8 cellular contexts compared by ENCODE assay signal in genomic region chr11:14418801-14419417, GRCh38. TPM values are rescaled to one million over a fixed set of nuclear protein-coding genes. Genes with fewer than 3 reads are reported as not detected.
DNase-seq lines count a peak whose midpoint lies in the region; ATAC-seq, FAIRE-seq and TF ChIP-seq lines count a peak whose summit lies in the region.

No MANE protein-coding gene starts in this region.

- DNase-seq in DMS 273 (lab: John Stamatoyannopoulos, UW; ENCODE audit: unreplicated experiment), result peak; percentile 54
- DNase-seq in HT-29 (ENCODE audit: low spot score), result peak; percentile 69
- no peak for DNase-seq in left colon
- no peak for DNase-seq in suprapubic skin (ENCODE audit: low spot score in 2 of 2)
- DNase-seq in SKM-1 (lab: John Stamatoyannopoulos, UW; ENCODE audit: unreplicated experiment), result no peak
- DNase-seq in GM12891 (ENCODE audit: insufficient read length, low spot score), result no peak
- DNase-seq in stimulated activated CD4-positive, alpha-beta T cell treated with anti-CD3 and anti-CD28 coated beads, Interleukin-15, amount 100 ng/mL, for 24 hours, result no peak

- H3K4me3 ChIP-seq in SU-DHL-6 (ENCODE audit: insufficient read depth, low read length, poor library complexity, severe bottlenecking) (no peak overlapping the region), suprapubic skin (no peak overlapping the region)

- H3K27ac ChIP-seq in SU-DHL-6 (ENCODE audit: low read depth, low read length), result no peak overlapping the region
- no peak overlapping the region for H3K27ac ChIP-seq in suprapubic skin

- FAIRE-seq in GM12891 (lab: Jason Lieb, UNC), result no peak

- TF ChIP-seq POLR2A in suprapubic skin (IDR thresholded peaks at IDR 0.05) (no peak), GM12891 (IDR thresholded peaks at IDR 0.05; ENCODE audit: low read depth, low read length) (no peak)

- no peaks in the 10 kb centered on the region for H3K9me2 ChIP-seq in SU-DHL-6 (replicated peaks; ENCODE audit: insufficient read depth, low read length)

- H3K36me3 ChIP-seq in SU-DHL-6 (ENCODE audit: low read length), result no peaks in the 10 kb centered on the region
- no peaks in the 10 kb centered on the region for H3K36me3 ChIP-seq in suprapubic skin

- no peak overlapping the region for H3K4me2 ChIP-seq in SU-DHL-6 (ENCODE audit: low read depth, low read length, poor library complexity, severe bottlenecking)

- no peak overlapping the region for H2AFZ ChIP-seq in SU-DHL-6 (ENCODE audit: low read depth, low read length, severe bottlenecking)

- no peaks in the 10 kb centered on the region for H3F3A ChIP-seq in SU-DHL-6 (ENCODE audit: insufficient read depth)

- TF ChIP-seq EP300 in suprapubic skin (IDR thresholded peaks at IDR 0.05), result no peak

- no peaks in the 10 kb centered on the region for H3K9me3 ChIP-seq in SU-DHL-6 (ENCODE audit: insufficient read depth, low read length)
- H3K9me3 ChIP-seq in suprapubic skin, result no peaks in the 10 kb centered on the region

- no peaks in the 10 kb centered on the region for H4K20me1 ChIP-seq in SU-DHL-6 (ENCODE audit: low read depth, low read length)

- H3K27me3 ChIP-seq in SU-DHL-6 (ENCODE audit: low read length), result no peaks in the 10 kb centered on the region
- H3K27me3 ChIP-seq in suprapubic skin, result no peaks in the 10 kb centered on the region

- TF ChIP-seq CTCF in SU-DHL-6 (IDR thresholded peaks at IDR 0.05; ENCODE audit: insufficient read depth, low read length, poor library complexity, severe bottlenecking) (peak; percentile 72), suprapubic skin (IDR thresholded peaks at IDR 0.05) (no peak)

- H3K4me1 ChIP-seq in suprapubic skin, result peaks cover 13% of the 10 kb centered on the region

- WGBS in suprapubic skin, result 89% methylated on average over 6 of the region's 6 CpGs

- H3K9ac ChIP-seq in SU-DHL-6 (ENCODE audit: low read length), result no peak overlapping the region

- H3K79me2 ChIP-seq in SU-DHL-6 (ENCODE audit: insufficient read depth, low read length), result no peaks in the 10 kb centered on the region

- intact Hi-C loops in left colon (cut with DNase I, micrococcal nuclease), result no loop called here

- peak; percentile 87 for ATAC-seq in left colon

TF ChIP-seq in GM12891, 5 proteins besides CTCF, POLR2A, EP300 and RAD21:
- TF ChIP-seq POU2F2 (IDR thresholded peaks at IDR 0.05; ENCODE audit: low read depth, low read length) (no peak), SPI1 (IDR thresholded peaks at IDR 0.05; ENCODE audit: low read depth, low read length) (no peak), TAF1 (IDR thresholded peaks at IDR 0.05; ENCODE audit: low read depth, low read length) (no peak), POLR2AphosphoS5 (IDR thresholded peaks at IDR 0.05; ENCODE audit: low read depth, low read length) (no peak), PAX5 (IDR thresholded peaks at IDR 0.05; ENCODE audit: insufficient read depth, low read length, severe bottlenecking) (no peak)

RNA-seq across cellular contexts. Expression of gene RRAS2, which starts 59.9 kb away (rescaled TPM):
- total RNA-seq in HT-29 (2014; rRNA removed; shearing (Covaris generic)), result 74.8 and 78.3 TPM in 2 replicates
- total RNA-seq in left colon, result 10 to 100 TPM; 35.7 to 42.7 TPM
- 10 to 100 TPM; 24.1 to 28.5 (median 25.5) TPM for total RNA-seq in suprapubic skin
- 24.3 TPM for polyA plus RNA-seq in GM12891 (2012; ENCODE audit: low read depth, missing spikeins)

Comparison
In these comparisons a context has a peak if more than half of its experiments do, and no peak if none do; other contexts are left out.
1. DNase-seq: peak in DMS 273 (single experiment) and HT-29 (single experiment); none in left colon (0 of 2), suprapubic skin (0 of 2), SKM-1 (single experiment), GM12891 (single experiment) and stimulated activated CD4-positive, alpha-beta T cell treated with anti-CD3 and anti-CD28 coated beads, Interleukin-15, amount 100 ng/mL, for 24 hours (single experiment).